2 cellular contexts compared by ENCODE assay signal in the genomic region with DNA sequence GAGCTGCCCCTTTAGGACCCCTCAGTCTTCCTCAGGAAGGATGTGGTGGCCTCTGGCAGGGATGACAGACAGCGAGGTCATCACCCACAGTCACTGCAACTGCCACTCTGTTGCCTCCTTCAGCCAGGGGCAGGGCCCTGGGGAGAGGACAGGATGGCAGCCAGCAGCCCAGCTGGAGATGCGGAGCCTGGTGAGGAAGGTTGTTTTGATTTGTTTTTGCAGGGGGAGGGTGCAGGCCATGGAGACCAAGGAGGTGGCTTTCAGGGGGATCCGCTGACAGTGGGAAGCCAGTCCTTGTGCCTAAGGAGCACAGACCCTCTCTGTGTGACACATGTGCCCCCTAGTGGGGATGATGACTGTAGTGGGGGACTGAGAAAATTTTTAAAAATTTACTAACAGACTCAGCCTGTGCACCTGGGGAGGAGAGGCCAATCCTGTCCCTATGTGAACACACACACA.
TF ChIP-seq lines count a peak whose summit lies in the region.

No MANE protein-coding gene starts in this region.

TF ChIP-seq in A549, 52 proteins besides CTCF, POLR2A, EP300 and RAD21:
- no peak for TF ChIP-seq ESRRA (IDR thresholded peaks at IDR 0.05; ENCODE audit: borderline replicate concordance, low read length)
- peak; percentile 83 for TF ChIP-seq SMC3 (IDR thresholded peaks at IDR 0.05)
- TF ChIP-seq RFX5 (IDR thresholded peaks at IDR 0.05), result no peak
- TF ChIP-seq, protein P1, sequence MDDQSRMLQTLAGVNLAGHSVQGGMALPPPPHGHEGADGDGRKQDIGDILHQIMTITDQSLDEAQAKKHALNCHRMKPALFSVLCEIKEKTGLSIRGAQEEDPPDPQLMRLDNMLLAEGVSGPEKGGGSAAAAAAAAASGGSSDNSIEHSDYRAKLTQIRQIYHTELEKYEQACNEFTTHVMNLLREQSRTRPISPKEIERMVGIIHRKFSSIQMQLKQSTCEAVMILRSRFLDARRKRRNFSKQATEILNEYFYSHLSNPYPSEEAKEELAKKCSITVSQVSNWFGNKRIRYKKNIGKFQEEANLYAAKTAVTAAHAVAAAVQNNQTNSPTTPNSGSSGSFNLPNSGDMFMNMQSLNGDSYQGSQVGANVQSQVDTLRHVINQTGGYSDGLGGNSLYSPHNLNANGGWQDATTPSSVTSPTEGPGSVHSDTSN (IDR thresholded peaks at IDR 0.05), result no peak
- TF ChIP-seq, protein P2, sequence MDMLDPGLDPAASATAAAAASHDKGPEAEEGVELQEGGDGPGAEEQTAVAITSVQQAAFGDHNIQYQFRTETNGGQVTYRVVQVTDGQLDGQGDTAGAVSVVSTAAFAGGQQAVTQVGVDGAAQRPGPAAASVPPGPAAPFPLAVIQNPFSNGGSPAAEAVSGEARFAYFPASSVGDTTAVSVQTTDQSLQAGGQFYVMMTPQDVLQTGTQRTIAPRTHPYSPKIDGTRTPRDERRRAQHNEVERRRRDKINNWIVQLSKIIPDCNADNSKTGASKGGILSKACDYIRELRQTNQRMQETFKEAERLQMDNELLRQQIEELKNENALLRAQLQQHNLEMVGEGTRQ (IDR thresholded peaks at IDR 0.05), result peak; percentile 73

TF ChIP-seq in endothelial cell of umbilical vein, 7 proteins besides CTCF, POLR2A, EP300 and RAD21:
- no peak for TF ChIP-seq EZH2 (IDR thresholded peaks at IDR 0.05; ENCODE audit: borderline replicate concordance, low read depth, low read length, severe bottlenecking)
- TF ChIP-seq, protein P3, sequence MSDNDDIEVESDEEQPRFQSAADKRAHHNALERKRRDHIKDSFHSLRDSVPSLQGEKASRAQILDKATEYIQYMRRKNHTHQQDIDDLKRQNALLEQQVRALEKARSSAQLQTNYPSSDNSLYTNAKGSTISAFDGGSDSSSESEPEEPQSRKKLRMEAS (IDR thresholded peaks at IDR 0.05; ENCODE audit: insufficient read depth, insufficient read length), result no peak
- TF ChIP-seq MYC (IDR thresholded peaks at IDR 0.05; ENCODE audit: low read depth, low read length), result no peak
- TF ChIP-seq POLR2AphosphoS5 (IDR thresholded peaks at IDR 0.05; ENCODE audit: insufficient read depth, low read depth, low read length), result no peak
- no peak for TF ChIP-seq JUN (IDR thresholded peaks at IDR 0.05; ENCODE audit: borderline replicate concordance, insufficient read depth, insufficient read length, low read depth)
- TF ChIP-seq GATA2 (IDR thresholded peaks at IDR 0.05; ENCODE audit: insufficient read depth, insufficient read length, low read depth, low read length), result no peak
- TF ChIP-seq FOS (IDR thresholded peaks at IDR 0.05; ENCODE audit: borderline replicate concordance, insufficient read depth, low read length), result no peak
